In the genomic region with DNA sequence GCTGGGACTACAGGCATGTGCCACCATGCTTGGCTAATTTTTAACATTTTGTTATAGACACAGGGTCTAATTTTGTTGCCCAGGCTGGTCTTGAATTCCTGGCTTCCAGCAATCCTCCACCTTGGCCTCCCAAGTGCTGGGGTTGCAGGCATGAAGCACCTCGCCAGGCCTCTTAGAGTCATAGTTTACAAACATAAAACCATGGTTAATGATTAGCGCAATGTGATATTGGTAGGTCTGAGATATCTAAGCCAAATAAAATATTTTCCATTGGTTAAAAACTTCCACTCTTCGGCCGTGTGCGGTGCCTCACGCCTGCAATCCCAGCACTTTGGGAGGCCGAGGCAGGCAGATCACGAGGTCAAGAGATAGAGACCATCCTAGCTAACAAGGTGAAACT, we compare ENCODE assay signal across 16 cellular contexts. TPM values are rescaled to one million over a fixed set of nuclear protein-coding genes. Genes with fewer than 3 reads are reported as not detected.
DNase-seq lines count a peak whose midpoint lies in the region; ATAC-seq and TF ChIP-seq lines count a peak whose summit lies in the region.
"Had no signal": no experiment of that assay in that cellular context is flagged by ENCODE, and none has a peak within 500 bp of the region (broad histone marks: within the 10 kb centered on the region; RNA-seq: fewer than 3 reads in every experiment).

No MANE protein-coding gene starts in this region.

- 36% methylated on average over 8 of the region's 8 CpGs for WGBS in liver

- peaks cover 7% of the 10 kb centered on the region for H3K36me3 ChIP-seq in colonic mucosa
- peaks cover 8 to 18% (median 15%) of the 10 kb centered on the region in 4 donors for H3K36me3 ChIP-seq in liver (ENCODE audit: control insufficient read depth in 4 of 4, insufficient read depth in 3 of 4, low read depth in 1 of 4, low read length in 3 of 4)
- H3K36me3 ChIP-seq in gastrocnemius medialis = peaks cover 0 to 63% of the 10 kb centered on the region in 2 donors

- DNase-seq in ACHN (peak; percentile 46), colonic mucosa (peak; percentile 40), gastrocnemius medialis (no peak), HEK293T (ENCODE audit: extremely low spot score) (no peak), DMS153 (lab: John Stamatoyannopoulos, UW) (no peak)
- DNase-seq: C1 segment of cervical spinal cord, KBM-7, NCI-H1092 treated with DMSO at 0.1 percent for 48 hours, NCI-H1694 treated with DMSO at 0.1 percent for 48 hours, NCI-H774 had no signal

- TF ChIP-seq CTCF in colonic mucosa (IDR thresholded peaks at IDR 0.05) = no peak
- TF ChIP-seq CTCF in liver (IDR thresholded peaks at IDR 0.05; ENCODE audit: low read depth, low read length, missing input control) = no peak
- TF ChIP-seq CTCF in gastrocnemius medialis (IDR thresholded peaks at IDR 0.05 in 4 of 5, conservative IDR thresholded peaks at IDR 0.05 in 1 of 5) = no peak

- H3K4me3 ChIP-seq in colonic mucosa (no peak overlapping the region), liver (ENCODE audit: low read depth in 1 of 3, low read length in 3 of 3) (no peak overlapping the region), gastrocnemius medialis (no peak overlapping the region)
- H3K4me3 ChIP-seq: GM12878, HAP-1 had no signal

- TF ChIP-seq RAD21 in liver (IDR thresholded peaks at IDR 0.05) = peak; percentile 18 to 31

- no peak for TF ChIP-seq POLR2A in gastrocnemius medialis (IDR thresholded peaks at IDR 0.05)

- CTCF ChIA-PET in HEK293T (lab: Yijun Ruan, JAX) = interaction anchor here (0.6 to 1.5 kb wide), 2 partner anchors 18 to 328 kb away, joined by 3 read pairs; no protein-coding TSS in a partner anchor

- no peak for ATAC-seq in gastrocnemius medialis
- no peak for ATAC-seq in GM18909 (IDR thresholded peaks at IDR 0.05; ENCODE audit: poor library complexity, unreplicated experiment)
- ATAC-seq in HG03469 (IDR thresholded peaks at IDR 0.05; ENCODE audit: unreplicated experiment) = no peak
- ATAC-seq: GM12878 had no signal

- H3K9me3 ChIP-seq in colonic mucosa (no peaks in the 10 kb centered on the region), liver (ENCODE audit: control insufficient read depth in 4 of 4, low read length in 3 of 4) (no peaks in the 10 kb centered on the region), gastrocnemius medialis (no peaks in the 10 kb centered on the region)
- H3K9me3 ChIP-seq: HAP-1 had no signal

- intact Hi-C loops in colonic mucosa (cut with DNase I) = no loop called here
- intact Hi-C loops in gastrocnemius medialis (cut with DNase I; ENCODE audit: low total_unique reads) = no loop called here

- in situ Hi-C loops in ACHN (cut with HindIII; ENCODE audit: low pct_ligation_motif_present, low pct_unique_long_range_greater_than_20kb, low sequenced_read_pairs) (no loop called here), gastrocnemius medialis (cut with MboI; ENCODE audit: low sequenced_read_pairs in 4 of 4) (no loop called here)

- H3K27me3 ChIP-seq in colonic mucosa (no peaks in the 10 kb centered on the region), liver (ENCODE audit: control insufficient read depth in 4 of 4, insufficient read depth in 4 of 4, low read length in 3 of 4) (no peaks in the 10 kb centered on the region), gastrocnemius medialis (no peaks in the 10 kb centered on the region)

- H3K4me1 ChIP-seq in colonic mucosa (peaks cover 7% of the 10 kb centered on the region), liver (ENCODE audit: control insufficient read depth in 4 of 4, insufficient read depth in 4 of 4, low read length in 3 of 4) (peaks cover 11 to 45% (median 16%) of the 10 kb centered on the region in 4 donors), gastrocnemius medialis (peaks cover 0 to 16% of the 10 kb centered on the region in 2 donors)
- H3K4me1 ChIP-seq: HAP-1 had no signal

- POLR2A ChIA-PET in HEK293T (lab: Yijun Ruan, JAX) = no interaction called here

- H3K9ac ChIP-seq in colonic mucosa (ENCODE audit: low read depth in 2 of 2, low read length in 2 of 2) (no peak overlapping the region), liver (ENCODE audit: low read depth in 1 of 2, low read length in 2 of 2) (no peak overlapping the region)

- no peak overlapping the region for H3K27ac ChIP-seq in colonic mucosa
- peak overlapping the region; percentile 2 to 57 for H3K27ac ChIP-seq in liver (ENCODE audit: low read depth in 1 of 2, low read length in 2 of 2)
- H3K27ac ChIP-seq in gastrocnemius medialis = peak overlapping the region in 3 of 4 donors; percentile 29 to 65 (median 60)
- H3K27ac ChIP-seq: 22Rv1 had no signal

TF ChIP-seq in liver, 16 proteins besides CTCF, POLR2A, EP300 and RAD21 (continues in another document):
- TF ChIP-seq NR2F2 (IDR thresholded peaks at IDR 0.05) = no peak
- TF ChIP-seq, protein P1, sequence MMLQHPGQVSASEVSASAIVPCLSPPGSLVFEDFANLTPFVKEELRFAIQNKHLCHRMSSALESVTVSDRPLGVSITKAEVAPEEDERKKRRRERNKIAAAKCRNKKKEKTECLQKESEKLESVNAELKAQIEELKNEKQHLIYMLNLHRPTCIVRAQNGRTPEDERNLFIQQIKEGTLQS (IDR thresholded peaks at IDR 0.05) = no peak
- TF ChIP-seq HNF4G (IDR thresholded peaks at IDR 0.05) = no peak
- peak; percentile 56 to 82 for TF ChIP-seq EGR1 (IDR thresholded peaks at IDR 0.05; ENCODE audit: low read depth in 2 of 2)
- TF ChIP-seq SP1 (IDR thresholded peaks at IDR 0.05) = peak; percentile 44
- no peak for TF ChIP-seq FOXA1 (IDR thresholded peaks at IDR 0.05)
- no peak for TF ChIP-seq TAF1 (conservative IDR thresholded peaks at IDR 0.05)
- TF ChIP-seq RXRA (IDR thresholded peaks at IDR 0.05) = peak in 1 of 2 donors; percentile 65
- TF ChIP-seq YY1 (IDR thresholded peaks at IDR 0.05) = no peak
- peak; percentile 24 to 47 for TF ChIP-seq HNF4A (conservative IDR thresholded peaks at IDR 0.05)
- TF ChIP-seq, protein P2, sequence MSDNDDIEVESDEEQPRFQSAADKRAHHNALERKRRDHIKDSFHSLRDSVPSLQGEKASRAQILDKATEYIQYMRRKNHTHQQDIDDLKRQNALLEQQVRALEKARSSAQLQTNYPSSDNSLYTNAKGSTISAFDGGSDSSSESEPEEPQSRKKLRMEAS (IDR thresholded peaks at IDR 0.05) = peak; percentile 28
- no peak for TF ChIP-seq FOXA2 (IDR thresholded peaks at IDR 0.05)
- peak in 1 of 2 donors; percentile 65 for TF ChIP-seq JUND (IDR thresholded peaks at IDR 0.05)

TF ChIP-seq in HEK293T, 16 proteins besides CTCF, POLR2A, EP300 and RAD21:
- TF ChIP-seq HDGF (IDR thresholded peaks at IDR 0.05; ENCODE audit: borderline replicate concordance) = no peak
- no peak for TF ChIP-seq ZNF384 (IDR thresholded peaks at IDR 0.05)
- TF ChIP-seq, protein P3, sequence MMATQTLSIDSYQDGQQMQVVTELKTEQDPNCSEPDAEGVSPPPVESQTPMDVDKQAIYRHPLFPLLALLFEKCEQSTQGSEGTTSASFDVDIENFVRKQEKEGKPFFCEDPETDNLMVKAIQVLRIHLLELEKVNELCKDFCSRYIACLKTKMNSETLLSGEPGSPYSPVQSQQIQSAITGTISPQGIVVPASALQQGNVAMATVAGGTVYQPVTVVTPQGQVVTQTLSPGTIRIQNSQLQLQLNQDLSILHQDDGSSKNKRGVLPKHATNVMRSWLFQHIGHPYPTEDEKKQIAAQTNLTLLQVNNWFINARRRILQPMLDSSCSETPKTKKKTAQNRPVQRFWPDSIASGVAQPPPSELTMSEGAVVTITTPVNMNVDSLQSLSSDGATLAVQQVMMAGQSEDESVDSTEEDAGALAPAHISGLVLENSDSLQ (IDR thresholded peaks at IDR 0.05) = no peak
- no peak for TF ChIP-seq FOXA1 (IDR thresholded peaks at IDR 0.05)
- no peak for TF ChIP-seq ELF4 (IDR thresholded peaks at IDR 0.05)
- TF ChIP-seq FOXM1 (IDR thresholded peaks at IDR 0.05; ENCODE audit: borderline replicate concordance) = no peak
- TF ChIP-seq LEF1 (IDR thresholded peaks at IDR 0.05; ENCODE audit: borderline replicate concordance) = no peak
- no peak for TF ChIP-seq SP1 (IDR thresholded peaks at IDR 0.05)
- TF ChIP-seq TARDBP (IDR thresholded peaks at IDR 0.05) = no peak
- no peak for TF ChIP-seq FOXK2 (IDR thresholded peaks at IDR 0.05)
- no peak for TF ChIP-seq CTBP1 (IDR thresholded peaks at IDR 0.05; ENCODE audit: borderline replicate concordance)
- no peak for TF ChIP-seq L3MBTL2 (conservative IDR thresholded peaks at IDR 0.05)
- no peak for TF ChIP-seq BHLHE40 (IDR thresholded peaks at IDR 0.05; ENCODE audit: borderline replicate concordance)
- TF ChIP-seq NFRKB (IDR thresholded peaks at IDR 0.05) = no peak
- TF ChIP-seq SUZ12 (IDR thresholded peaks at IDR 0.05) = no peak
- TF ChIP-seq ARNT (IDR thresholded peaks at IDR 0.05) = no peak

RNA-seq across cellular contexts. Expression of a gene that starts 16.6 kb away (rescaled TPM):
- 10 to 100 TPM; 52.0 to 62.1 TPM for total RNA-seq in colonic mucosa
- total RNA-seq in liver = 10 to 100 TPM; 26.4 to 61.1 TPM
- 10 to 100 TPM; 35.9 to 63.5 TPM for polyA plus RNA-seq in liver
- total RNA-seq in gastrocnemius medialis = 10 to 100 TPM; 35.2 to 64.5 (median 51.2) TPM

RNA-seq across cellular contexts. Expression of a gene that starts 57.8 kb away (rescaled TPM):
- total RNA-seq in colonic mucosa (1 to 10 TPM; 2.4 to 5.6 TPM), liver (1 to 10 TPM; 5.7 to 6.2 TPM), gastrocnemius medialis (10 to 100 TPM; 22.5 to 94.5 (median 78.1) TPM)
- polyA plus RNA-seq in liver = 1 to 10 TPM; 2.5 to 5.0 TPM

Comparison
In these comparisons a context has a peak if more than half of its experiments do, and no peak if none do; other contexts are left out.
1. DNase-seq: peak in ACHN (single experiment) and colonic mucosa (single experiment); none in gastrocnemius medialis (0 of 2), HEK293T (single experiment) and DMS153 (single experiment).